23 cellular contexts compared by ENCODE assay signal in the genomic region with DNA sequence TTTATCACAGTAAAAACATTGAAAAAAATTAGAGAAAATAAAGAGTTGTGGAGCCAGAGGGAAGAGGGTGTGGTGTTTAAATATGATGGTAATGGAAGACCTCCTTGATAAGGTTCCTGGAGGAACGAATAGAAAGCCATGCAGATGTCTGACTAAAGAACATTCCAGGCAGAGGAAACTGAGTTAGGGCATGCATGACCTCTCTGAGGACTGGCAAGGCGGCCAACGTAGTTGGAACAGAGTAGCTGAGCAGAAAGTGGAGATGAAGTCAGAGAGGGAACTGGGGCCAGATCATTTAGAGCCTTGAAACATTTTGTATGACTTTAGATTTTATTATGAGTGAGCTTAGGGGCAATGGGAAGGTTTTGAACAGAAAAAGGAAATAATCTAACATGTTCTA.
"Had no signal": no experiment of that assay in that cellular context is flagged by ENCODE, and none has a peak within 500 bp of the region (broad histone marks: within the 10 kb centered on the region; RNA-seq: fewer than 3 reads in every experiment).

No MANE protein-coding gene starts in this region.

- H3K9me3 ChIP-seq: ovary, right lobe of liver, upper lobe of right lung, uterus had no signal

- H3K4me2 ChIP-seq: neural progenitor cell had no signal

- ATAC-seq: naive thymus-derived CD4-positive, alpha-beta T cell; natural killer cell; psoas muscle; right lobe of liver; stimulated activated effector memory CD8-positive, alpha-beta T cell treated with anti-CD3 and anti-CD28 coated beads, Interleukin-12 subunit alpha, Interleukin-12 subunit beta, amount 100 ng/mL, for 72 hours; stimulated activated naive B cell treated with anti-CD40 and anti-IgM and Interleukin-4, amounts not matched to agents 10 μg/mL and 1 μg/mL and 100 μg/mL, for 72 hours; upper lobe of right lung had no signal

- H3K36me3 ChIP-seq: neural progenitor cell, ovary, right lobe of liver, sigmoid colon, stomach, tibial artery, transverse colon, upper lobe of right lung, uterus had no signal

- H3K4me3 ChIP-seq: neural progenitor cell, ovary, psoas muscle, right lobe of liver, sigmoid colon, stomach, tibial artery, transverse colon, upper lobe of right lung, uterus had no signal

- H3K27ac ChIP-seq: neural progenitor cell, ovary, parathyroid adenoma, psoas muscle, right lobe of liver, sigmoid colon, stomach, tibial artery, transverse colon, upper lobe of right lung, uterus had no signal

- H2AFZ ChIP-seq: neural progenitor cell, parathyroid adenoma had no signal

- H3K4me1 ChIP-seq: neural progenitor cell, parathyroid adenoma, psoas muscle, right lobe of liver, sigmoid colon, stomach, transverse colon, upper lobe of right lung, uterus had no signal

- H3K79me2 ChIP-seq: parathyroid adenoma had no signal

- H3K27me3 ChIP-seq: neural progenitor cell, ovary, right lobe of liver, sigmoid colon, stomach, tibial artery, transverse colon, upper lobe of right lung, uterus had no signal

- DNase-seq: naive thymus-derived CD4-positive, alpha-beta T cell; natural killer cell; occipital lobe; ovary; posterior cingulate gyrus; psoas muscle; right lobe of liver; sigmoid colon; small intestine; stimulated activated CD4-positive, alpha-beta T cell treated with anti-CD3 and anti-CD28 coated beads, Interleukin-15, amount 100 ng/mL, for 24 hours; stimulated activated CD4-positive, alpha-beta T cell treated with anti-CD3 and anti-CD28 coated beads, Interleukin-2, amount 100 ng/mL, for 24 hours; stimulated activated CD4-positive, alpha-beta T cell treated with anti-CD3 and anti-CD28 coated beads, Interleukin-2, amount 100 ng/mL, for 48 hours; stimulated activated CD4-positive, alpha-beta T cell treated with anti-CD3 and anti-CD28 coated beads, Interleukin-4, amount 100 ng/mL, for 24 hours; stimulated activated naive B cell treated with anti-CD40 and anti-IgM and Interleukin-4, amounts not matched to agents 10 μg/mL and 1 μg/mL and 100 μg/mL, for 72 hours; stimulated activated naive CD4-positive, alpha-beta T cell treated with Interleukin-2 at 50 U/mL for 16 hours; stomach; tibial artery; transverse colon; upper lobe of right lung; uterus had no signal
